ENCODE assay signal across 16 cellular contexts in genomic region chr17:39145143-39145542, GRCh38. TPM values are rescaled to one million over a fixed set of nuclear protein-coding genes. Genes with fewer than 3 reads are reported as not detected.
"Had no signal": no experiment of that assay in that cellular context is flagged by ENCODE, and none has a peak within 500 bp of the region (broad histone marks: within the 10 kb centered on the region; RNA-seq: fewer than 3 reads in every experiment).

No MANE protein-coding gene starts in this region.

- H3K4me3 ChIP-seq: testis, upper lobe of right lung had no signal

- H3K4me3 Mint-ChIP-seq: activated CD4-positive, alpha-beta T cell treated with anti-CD3 and anti-CD28 coated beads, Interleukin-2, amount 10 ng/mL, durations not matched to agents 7 days and 5 days; activated naive CD8-positive, alpha-beta T cell treated with anti-CD3 and anti-CD28 coated beads, Interleukin-2, amount 10 ng/mL, durations not matched to agents 7 days and 5 days; naive B cell had no signal

- H3K9me3 ChIP-seq: testis, upper lobe of right lung had no signal

- H3K9ac ChIP-seq: parathyroid adenoma had no signal

- H3K27ac ChIP-seq: brain microvascular endothelial cell, epithelial cell of prostate, testis, upper lobe of right lung had no signal

- H3K36me3 ChIP-seq: brain microvascular endothelial cell, upper lobe of right lung had no signal

- DNase-seq: activated CD4-positive, alpha-beta T cell treated with anti-CD3 and anti-CD28 coated beads, Interleukin-2, amount 10 ng/mL, durations not matched to agents 7 days and 5 days; activated CD8-positive, alpha-beta memory T cell treated with anti-CD3 and anti-CD28 coated beads for 24 hours; activated naive CD8-positive, alpha-beta T cell treated with anti-CD3 and anti-CD28 coated beads, Interleukin-2, amount 10 ng/mL, durations not matched to agents 7 days and 5 days; brain microvascular endothelial cell; naive B cell; stimulated activated CD4-positive, alpha-beta T cell treated with anti-CD3 and anti-CD28 coated beads, Interleukin-4, amount 100 ng/mL, for 1 hour; stimulated activated naive CD4-positive, alpha-beta T cell had no signal

- H3K27me3 ChIP-seq: brain microvascular endothelial cell, testis, upper lobe of right lung had no signal

- H3K79me2 ChIP-seq: parathyroid adenoma had no signal

- H3K4me1 Mint-ChIP-seq: naive B cell had no signal

- H3K9me3 Mint-ChIP-seq: activated CD4-positive, alpha-beta T cell treated with anti-CD3 and anti-CD28 coated beads, Interleukin-2, amount 10 ng/mL, durations not matched to agents 7 days and 5 days; activated naive CD8-positive, alpha-beta T cell treated with anti-CD3 and anti-CD28 coated beads, Interleukin-2, amount 10 ng/mL, durations not matched to agents 7 days and 5 days had no signal

- H3K36me3 Mint-ChIP-seq: activated naive CD8-positive, alpha-beta T cell treated with anti-CD3 and anti-CD28 coated beads, Interleukin-2, amount 10 ng/mL, durations not matched to agents 7 days and 5 days; naive B cell had no signal

- H3K4me1 ChIP-seq: testis had no signal

- H3K27ac Mint-ChIP-seq: activated CD4-positive, alpha-beta T cell treated with anti-CD3 and anti-CD28 coated beads, Interleukin-2, amount 10 ng/mL, durations not matched to agents 7 days and 5 days; activated naive CD8-positive, alpha-beta T cell treated with anti-CD3 and anti-CD28 coated beads, Interleukin-2, amount 10 ng/mL, durations not matched to agents 7 days and 5 days; naive B cell had no signal

RNA-seq across cellular contexts. Expression of gene PLXDC1, which starts 6.3 kb away (rescaled TPM):
- total RNA-seq: dermis blood vessel endothelial cell, lung microvascular endothelial cell, renal cortical epithelial cell had no signal

RNA-seq across cellular contexts. Expression of gene ARL5C, which starts 20.8 kb away (rescaled TPM):
- total RNA-seq: dermis blood vessel endothelial cell, lung microvascular endothelial cell, mononuclear cell, renal cortical epithelial cell, SK-MEL-5, testis, upper lobe of right lung had no signal
